In genomic region chr11:31799794-31800397, GRCh38 we compare ENCODE assay signal across 16 cellular contexts. TPM values are rescaled to one million over a fixed set of nuclear protein-coding genes. Genes with fewer than 3 reads are reported as not detected.
DNase-seq lines count a peak whose midpoint lies in the region; ATAC-seq and TF ChIP-seq lines count a peak whose summit lies in the region.
"Had no signal": no experiment of that assay in that cellular context is flagged by ENCODE, and none has a peak within 500 bp of the region (broad histone marks: within the 10 kb centered on the region; RNA-seq: fewer than 3 reads in every experiment).

No MANE protein-coding gene starts in this region.

- H3K4me2 ChIP-seq in skeletal muscle satellite cell (ENCODE audit: low read length), result peak overlapping the region; percentile 73

- peaks cover 7% of the 10 kb centered on the region for H3K36me3 Mint-ChIP-seq in activated CD8-positive, alpha-beta memory T cell treated with anti-CD3 and anti-CD28 coated beads, Interleukin-2, amount 10 ng/mL, durations not matched to agents 7 days and 5 days
- peaks cover 23% of the 10 kb centered on the region for H3K36me3 Mint-ChIP-seq in activated CD4-positive, alpha-beta memory T cell treated with anti-CD3 and anti-CD28 coated beads for 36 hours

- POLR2A ChIA-PET in activated CD4-positive, alpha-beta memory T cell treated with anti-CD3 and anti-CD28 coated beads for 36 hours (lab: Charles Lee), result no interaction called here

- no peak for TF ChIP-seq EP300 in esophagus muscularis mucosa (IDR thresholded peaks at IDR 0.05)

- peak overlapping the region in 1 of 4 donors; percentile 13 for H3K4me3 ChIP-seq in esophagus muscularis mucosa
- H3K4me3 ChIP-seq in skeletal muscle satellite cell (ENCODE audit: low read length), result no peak overlapping the region

- H3K27ac Mint-ChIP-seq in activated CD8-positive, alpha-beta memory T cell treated with anti-CD3 and anti-CD28 coated beads, Interleukin-2, amount 10 ng/mL, durations not matched to agents 7 days and 5 days, result peak overlapping the region; percentile 65
- H3K27ac Mint-ChIP-seq in activated CD4-positive, alpha-beta memory T cell treated with anti-CD3 and anti-CD28 coated beads for 36 hours, result peak overlapping the region; percentile 29

- H3K4me1 Mint-ChIP-seq in activated CD8-positive, alpha-beta memory T cell treated with anti-CD3 and anti-CD28 coated beads, Interleukin-2, amount 10 ng/mL, durations not matched to agents 7 days and 5 days, result peaks cover 25% of the 10 kb centered on the region
- H3K4me1 Mint-ChIP-seq in activated CD4-positive, alpha-beta memory T cell treated with anti-CD3 and anti-CD28 coated beads for 36 hours (ENCODE audit: low read depth), result peaks cover 46% of the 10 kb centered on the region

- ATAC-seq in activated CD8-positive, alpha-beta memory T cell treated with anti-CD3 and anti-CD28 coated beads, Interleukin-2, amount 10 ng/mL, durations not matched to agents 7 days and 5 days, result no peak

- no peak overlapping the region for H3K9ac ChIP-seq in skeletal muscle satellite cell (ENCODE audit: low read depth, low read length)

- H3K4me1 ChIP-seq in esophagus muscularis mucosa (peaks cover 12 to 54% (median 40%) of the 10 kb centered on the region in 4 donors), skeletal muscle satellite cell (ENCODE audit: control insufficient read depth, insufficient read depth, low read length) (peaks cover 22% of the 10 kb centered on the region)

- H3K27me3 ChIP-seq in esophagus muscularis mucosa (peaks cover 20 to 92% (median 83%) of the 10 kb centered on the region in 4 donors), skeletal muscle satellite cell (ENCODE audit: control insufficient read depth, insufficient read depth, low read length) (peaks cover 90% of the 10 kb centered on the region)

- intact Hi-C loops in activated CD4-positive, alpha-beta memory T cell treated with anti-CD3 and anti-CD28 coated beads for 36 hours (cut with micrococcal nuclease), result loop anchor here (2.0 to 5.0 kb wide), 3 partner anchors 15 to 637 kb away; partner anchors contain the start of gene WT1
- intact Hi-C loops in esophagus muscularis mucosa (cut with DNase I), result no loop called here

- H3K27me3 Mint-ChIP-seq in activated CD8-positive, alpha-beta memory T cell treated with anti-CD3 and anti-CD28 coated beads, Interleukin-2, amount 10 ng/mL, durations not matched to agents 7 days and 5 days, result peaks cover 90% of the 10 kb centered on the region
- H3K27me3 Mint-ChIP-seq in activated CD4-positive, alpha-beta memory T cell treated with anti-CD3 and anti-CD28 coated beads for 36 hours, result peaks cover 79% of the 10 kb centered on the region

- peaks cover 3% of the 10 kb centered on the region for H3K9me3 Mint-ChIP-seq in activated CD8-positive, alpha-beta memory T cell treated with anti-CD3 and anti-CD28 coated beads, Interleukin-2, amount 10 ng/mL, durations not matched to agents 7 days and 5 days (ENCODE audit: low read depth)
- peaks cover 7% of the 10 kb centered on the region for H3K9me3 Mint-ChIP-seq in activated CD4-positive, alpha-beta memory T cell treated with anti-CD3 and anti-CD28 coated beads for 36 hours

- no peak for DNase-seq in activated CD8-positive, alpha-beta memory T cell treated with anti-CD3 and anti-CD28 coated beads, Interleukin-2, amount 10 ng/mL, durations not matched to agents 7 days and 5 days
- no peak for DNase-seq in activated CD8-positive, alpha-beta memory T cell treated with anti-CD3 and anti-CD28 coated beads for 24 hours
- no peak for DNase-seq in activated CD4-positive, alpha-beta memory T cell treated with anti-CD3 and anti-CD28 coated beads for 36 hours
- DNase-seq in esophagus muscularis mucosa (ENCODE audit: extremely low spot score) (peak; percentile 37), AML-193 (lab: John Stamatoyannopoulos, UW) (no peak), HPDE6-E6E7 (ENCODE audit: extremely low spot score) (no peak), mesenteric fat pad (ENCODE audit: low spot score) (no peak)
- DNase-seq: ACHN; activated CD8-positive, alpha-beta memory T cell treated with anti-CD3 and anti-CD28 coated beads, Interleukin-2, amount 50 U/mL, for 4 hours; effector CD8-positive, alpha-beta T cell; SHP77; spleen had no signal

- no peaks in the 10 kb centered on the region for H3K36me3 ChIP-seq in esophagus muscularis mucosa
- no peaks in the 10 kb centered on the region for H3K36me3 ChIP-seq in skeletal muscle satellite cell (ENCODE audit: insufficient read depth, low read length)
- H3K36me3 ChIP-seq: ascending aorta, neutrophil, spleen had no signal

- H3K4me3 Mint-ChIP-seq in activated CD8-positive, alpha-beta memory T cell treated with anti-CD3 and anti-CD28 coated beads, Interleukin-2, amount 10 ng/mL, durations not matched to agents 7 days and 5 days, result no peak overlapping the region
- no peak overlapping the region for H3K4me3 Mint-ChIP-seq in activated CD4-positive, alpha-beta memory T cell treated with anti-CD3 and anti-CD28 coated beads for 36 hours

- no peak overlapping the region for H3K27ac ChIP-seq in esophagus muscularis mucosa (replicated peaks in 1 of 4)
- H3K27ac ChIP-seq: ascending aorta, neutrophil, spleen had no signal

- TF ChIP-seq POLR2A in esophagus muscularis mucosa (IDR thresholded peaks at IDR 0.05; ENCODE audit: low read depth), result no peak

- CTCF ChIA-PET in activated CD8-positive, alpha-beta memory T cell treated with anti-CD3 and anti-CD28 coated beads, Interleukin-2, amount 10 ng/mL, durations not matched to agents 7 days and 5 days (lab: Charles Lee), result no interaction called here
- CTCF ChIA-PET in activated CD4-positive, alpha-beta memory T cell treated with anti-CD3 and anti-CD28 coated beads for 36 hours (lab: Charles Lee), result no interaction called here

- TF ChIP-seq CTCF in esophagus muscularis mucosa (IDR thresholded peaks at IDR 0.05), result no peak

- WGBS in esophagus muscularis mucosa, result 11% methylated on average over 13 of the region's 21 CpGs

- H3K9me3 ChIP-seq in esophagus muscularis mucosa (no peaks in the 10 kb centered on the region), skeletal muscle satellite cell (replicated peaks; ENCODE audit: low read length) (peaks cover 7% of the 10 kb centered on the region)
- H3K9me3 ChIP-seq: ascending aorta, neutrophil had no signal

RNA-seq across cellular contexts. Expression of gene PAX6, which starts 11.2 kb away (rescaled TPM):
- total RNA-seq in activated CD8-positive, alpha-beta memory T cell treated with anti-CD3 and anti-CD28 coated beads, Interleukin-2, amount 10 ng/mL, durations not matched to agents 7 days and 5 days, result not detected
- total RNA-seq in activated CD4-positive, alpha-beta memory T cell treated with anti-CD3 and anti-CD28 coated beads for 36 hours, result not detected
- total RNA-seq in esophagus muscularis mucosa (under 1 TPM in 1 of 4 donors, not detected in 3; 0.06 TPM), mesenteric fat pad (0.32 TPM)
- total RNA-seq in skeletal muscle satellite cell (2012; rRNA removed), result under 0.01 TPM in 1 of 2 replicates, not detected in the other
- total RNA-seq: ascending aorta, HT-29, spleen had no signal
